Comparison of ENCODE assay signal across 8 cellular contexts in genomic region chr16:1723450-1724147, GRCh38. TPM values are rescaled to one million over a fixed set of nuclear protein-coding genes. Genes with fewer than 3 reads are reported as not detected.
A peak's percentile ranks its signal among the peaks of the same experiment; 100 is the strongest.
DNase-seq lines count a peak whose midpoint lies in the region; ATAC-seq, FAIRE-seq and TF ChIP-seq lines count a peak whose summit lies in the region.

No MANE protein-coding gene starts in this region.

- ATAC-seq in stimulated activated naive CD8-positive, alpha-beta T cell treated with anti-CD3 and anti-CD28 coated beads, Interleukin-15, amount 100 ng/mL, for 72 hours = no peak
- no peak for ATAC-seq in HG03159 (IDR thresholded peaks at IDR 0.05; ENCODE audit: unreplicated experiment)

- no peaks in the 10 kb centered on the region for H3K9me3 Mint-ChIP-seq in stimulated activated naive CD8-positive, alpha-beta T cell treated with anti-CD3 and anti-CD28 coated beads, Interleukin-15, amount 100 ng/mL, for 72 hours

- peaks cover 41% of the 10 kb centered on the region for H3K4me1 Mint-ChIP-seq in stimulated activated naive CD8-positive, alpha-beta T cell treated with anti-CD3 and anti-CD28 coated beads, Interleukin-15, amount 100 ng/mL, for 72 hours

- no peak overlapping the region for H3K27ac Mint-ChIP-seq in stimulated activated naive CD8-positive, alpha-beta T cell treated with anti-CD3 and anti-CD28 coated beads, Interleukin-15, amount 100 ng/mL, for 72 hours

- in situ Hi-C loops in T47D (cut with HindIII; ENCODE audit: low pct_unique_long_range_greater_than_20kb, low sequenced_read_pairs) = no loop called here

- no peaks in the 10 kb centered on the region for H3K27me3 ChIP-seq in BE2C

- no peak for TF ChIP-seq POLR2A in H54 (IDR thresholded peaks at IDR 0.05; ENCODE audit: low read depth, low read length)

- H3K9me3 ChIP-seq in BE2C = no peaks in the 10 kb centered on the region

- H3K4me3 Mint-ChIP-seq in stimulated activated naive CD8-positive, alpha-beta T cell treated with anti-CD3 and anti-CD28 coated beads, Interleukin-15, amount 100 ng/mL, for 72 hours = peak overlapping the region in 1 of 2 donors; percentile 27

- no peaks in the 10 kb centered on the region for H3K4me1 ChIP-seq in BE2C

- H3K4me3 ChIP-seq in BE2C (ENCODE audit: low read depth, low read length) = no peak overlapping the region

- TF ChIP-seq CTCF in BE2C (IDR thresholded peaks at IDR 0.05; ENCODE audit: low read depth, low read length) = peak; percentile 75

- no peak for FAIRE-seq in H54 (lab: Jason Lieb, UNC)

- peaks cover 19% of the 10 kb centered on the region for H3K36me3 ChIP-seq in BE2C

- no peaks in the 10 kb centered on the region for H3K27me3 Mint-ChIP-seq in stimulated activated naive CD8-positive, alpha-beta T cell treated with anti-CD3 and anti-CD28 coated beads, Interleukin-15, amount 100 ng/mL, for 72 hours

- DNase-seq in BE2C (peak; percentile 52), H54 (ENCODE audit: insufficient read length, low spot score) (peak; percentile 47), SKM-1 treated with dmso at 0.1 percent for 144 hours (lab: John Stamatoyannopoulos, UW; ENCODE audit: unreplicated experiment) (peak; percentile 13), T47D (ENCODE audit: low read depth in 1 of 2, low spot score in 1 of 2) (peak; percentile 50 to 55), left kidney (ENCODE audit: low read depth, low spot score) (peak; percentile 58), OCI-M2 (lab: John Stamatoyannopoulos, UW; ENCODE audit: unreplicated experiment) (no peak)
- DNase-seq in stimulated activated naive CD8-positive, alpha-beta T cell treated with anti-CD3 and anti-CD28 coated beads, Interleukin-15, amount 100 ng/mL, for 72 hours = peak; percentile 32

RNA-seq across cellular contexts. Expression of gene MAPK8IP3, which starts 17.6 kb away (rescaled TPM):
- polyA plus RNA-seq in BE2C (2012; ENCODE audit: insufficient read depth, insufficient read length, low read depth) = 156 TPM

RNA-seq across cellular contexts. Expression of gene JPT2, which starts 45.5 kb away (rescaled TPM):
- 57.5 TPM for polyA plus RNA-seq in BE2C (2012; ENCODE audit: insufficient read depth, insufficient read length, low read depth)

RNA-seq across cellular contexts. Expression of gene NME3, which starts 47.7 kb away (rescaled TPM):
- polyA plus RNA-seq in BE2C (2012; ENCODE audit: insufficient read depth, insufficient read length, low read depth) = 366 TPM

RNA-seq across cellular contexts. Expression of gene EME2, which starts 49.0 kb away (rescaled TPM):
- 30.6 TPM for polyA plus RNA-seq in BE2C (2012; ENCODE audit: insufficient read depth, insufficient read length, low read depth)

RNA-seq across cellular contexts. Expression of gene MRPS34, which starts 49.3 kb away (rescaled TPM):
- 992 TPM for polyA plus RNA-seq in BE2C (2012; ENCODE audit: insufficient read depth, insufficient read length, low read depth)
